23 cellular contexts compared by ENCODE assay signal in the genomic region with DNA sequence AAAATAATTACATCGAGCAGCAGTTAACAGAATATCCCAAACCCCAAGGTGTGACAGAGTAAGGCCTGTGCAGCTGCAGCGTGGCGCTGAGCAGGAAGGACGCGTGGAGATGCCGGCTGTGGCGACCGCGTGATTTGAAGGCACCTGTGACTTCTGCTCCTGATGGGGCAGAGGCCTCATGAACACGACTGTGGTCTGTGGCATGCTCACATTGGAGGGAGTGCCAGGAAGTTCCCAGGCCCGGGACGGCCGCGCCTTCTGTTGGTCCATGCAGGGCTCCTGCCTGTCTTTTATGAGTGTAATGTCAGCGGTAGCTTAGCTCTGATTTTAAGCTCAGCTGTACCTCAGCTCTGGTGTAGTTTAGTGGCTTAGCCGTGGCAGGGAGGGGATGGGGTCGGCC. TPM values are rescaled to one million over a fixed set of nuclear protein-coding genes. Genes with fewer than 3 reads are reported as not detected.
DNase-seq lines count a peak whose midpoint lies in the region; ATAC-seq, FAIRE-seq and TF ChIP-seq lines count a peak whose summit lies in the region.
"Had no signal": no experiment of that assay in that cellular context is flagged by ENCODE, and none has a peak within 500 bp of the region (broad histone marks: within the 10 kb centered on the region; RNA-seq: fewer than 3 reads in every experiment).

No MANE protein-coding gene starts in this region.

- H4K8ac ChIP-seq in H1 (ENCODE audit: extremely low read depth, insufficient read depth, low read length) = no peak overlapping the region

- H2BK15ac ChIP-seq in H1 (ENCODE audit: low read length) = no peak overlapping the region

- no peaks in the 10 kb centered on the region for H3K79me2 ChIP-seq in PC-3 (ENCODE audit: low read length)
- no peaks in the 10 kb centered on the region for H3K79me2 ChIP-seq in H1 (ENCODE audit: control insufficient read depth in 1 of 2, insufficient read depth in 2 of 2, low read length in 2 of 2)

- TF ChIP-seq CTCF in PC-3 (conservative IDR thresholded peaks at IDR 0.05; ENCODE audit: low read depth, low read length) = no peak
- no peak for TF ChIP-seq CTCF in H1 (IDR thresholded peaks at IDR 0.05; ENCODE audit: control extremely low read depth in 1 of 3, insufficient read depth in 1 of 3, low read depth in 1 of 3, low read length in 3 of 3)
- no peak for TF ChIP-seq CTCF in neural crest cell (conservative IDR thresholded peaks at IDR 0.05)
- no peak for TF ChIP-seq CTCF in right atrium auricular region (IDR thresholded peaks at IDR 0.05)

- H3K27me3 Mint-ChIP-seq in neural crest cell (ENCODE audit: low read depth) = no peaks in the 10 kb centered on the region
- H3K27me3 Mint-ChIP-seq: CD4-positive, alpha-beta T cell had no signal

- CTCF ChIA-PET in PC-3 (lab: Charles Lee) (no interaction called here), H1 (lab: Charles Lee; ENCODE audit: partially characterized antibody) (interaction anchor here (0.8 to 5.9 kb wide), 13 partner anchors 9 to 571 kb away, joined by 3 to 39 read pairs (median 6); no protein-coding TSS in a partner anchor)

- no peak overlapping the region for H3K23ac ChIP-seq in H1 (ENCODE audit: insufficient read length)

- H4K91ac ChIP-seq in H1 (replicated peaks; ENCODE audit: insufficient read length, low read length) = no peak overlapping the region

- H3K56ac ChIP-seq in H1 (replicated peaks; ENCODE audit: insufficient read length, low read depth, low read length) = no peak overlapping the region

- no peak overlapping the region for H2BK20ac ChIP-seq in H1 (ENCODE audit: low read length)

- H3K9me3 Mint-ChIP-seq in neural crest cell = no peaks in the 10 kb centered on the region
- H3K9me3 Mint-ChIP-seq: CD4-positive, alpha-beta T cell had no signal

- no peak overlapping the region for H3K4ac ChIP-seq in H1 (replicated peaks; ENCODE audit: insufficient read length, low read depth, low read length)

- FAIRE-seq in H1 (lab: Jason Lieb, UNC) = no peak
- FAIRE-seq: GM12891 had no signal

- no peak overlapping the region; the same call in 1 of the 2 replicates for H3K18ac ChIP-seq in H1 (ENCODE audit: extremely low read depth, low read length)

- no peak overlapping the region for H3K4me3 ChIP-seq in Jurkat, Clone E6-1 (ENCODE audit: low read length)
- no peak overlapping the region for H3K4me3 ChIP-seq in PC-3 (ENCODE audit: low read length)
- H3K4me3 ChIP-seq in H1 (ENCODE audit: extremely low read depth in 1 of 4, insufficient read depth in 2 of 4, low read depth in 3 of 4, low read length in 4 of 4) = no peak overlapping the region
- H3K4me3 ChIP-seq in right atrium auricular region = no peak overlapping the region
- H3K4me3 ChIP-seq: GM23248, HAP-1, SJSA1 had no signal

- H4K20me1 ChIP-seq in PC-3 (ENCODE audit: low read length) (no peaks in the 10 kb centered on the region), H1 (replicated peaks in 1 of 2; ENCODE audit: control insufficient read depth in 1 of 2, insufficient read depth in 2 of 2, low read length in 2 of 2) (peaks cover 0 to 2% of the 10 kb centered on the region in 2 experiments)

- H3K4me3 Mint-ChIP-seq in neural crest cell = no peak overlapping the region
- H3K4me3 Mint-ChIP-seq: CD4-positive, alpha-beta T cell had no signal

- BruUV-seq in PC-3 (replicated peaks; lab: Mats Ljungman, UMichigan) = no TSS peak

- H3K79me1 ChIP-seq in H1 (ENCODE audit: low read depth, low read length) = no peaks in the 10 kb centered on the region

- 83% methylated on average over 17 of the region's 17 CpGs; no CpG with 5 or more reads in 1 of the 2 experiments for WGBS in H1 (ENCODE audit: extremely low coverage in 1 of 2, insufficient coverage in 1 of 2, insufficient read length in 1 of 2, insufficient replicate concordance in 2 of 2, low coverage in 1 of 2, low lambda C conversion rate in 2 of 2, missing lambda C conversion rate in 1 of 2), 2 experiments

- POLR2A ChIA-PET in PC-3 (lab: Charles Lee; ENCODE audit: unreplicated experiment) (interaction anchor here (0.6 kb wide), 1 partner anchor 198 kb away, joined by 3 read pairs; no protein-coding TSS in a partner anchor), H1 (lab: Charles Lee; ENCODE audit: partially characterized antibody) (interaction anchor here (0.9 to 1.2 kb wide), 4 partner anchors 10 to 540 kb away, joined by 3 to 5 read pairs (median 4); no protein-coding TSS in a partner anchor)

- no peak overlapping the region for H3K9ac ChIP-seq in PC-3 (ENCODE audit: low read length)
- H3K9ac ChIP-seq in H1 (replicated peaks in 1 of 4; ENCODE audit: extremely low read depth in 1 of 4, low read depth in 3 of 4, low read length in 3 of 4) = no peak overlapping the region
- H3K9ac ChIP-seq: GM23248, KMS-11 had no signal

- no peaks in the 10 kb centered on the region for H3K9me2 ChIP-seq in PC-3 (replicated peaks; ENCODE audit: low read length)

- no peak for TF ChIP-seq EP300 in H1 (IDR thresholded peaks at IDR 0.05; ENCODE audit: borderline replicate concordance in 1 of 2, low read depth in 2 of 2, low read length in 2 of 2)

- intact Hi-C loops in PC-3 (cut with micrococcal nuclease) = no loop called here

- H3K27me3 ChIP-seq in PC-3 (ENCODE audit: low read length) (no peaks in the 10 kb centered on the region), H1 (replicated peaks in 1 of 4; ENCODE audit: control insufficient read depth in 3 of 4, extremely low read depth in 1 of 4, insufficient read depth in 3 of 4, low read length in 3 of 4) (no peaks in the 10 kb centered on the region), right atrium auricular region (no peaks in the 10 kb centered on the region)
- H3K27me3 ChIP-seq: SJSA1 had no signal

- no peaks in the 10 kb centered on the region for H3K9me3 ChIP-seq in PC-3 (ENCODE audit: low read length)
- no peaks in the 10 kb centered on the region for H3K9me3 ChIP-seq in H1 (ENCODE audit: insufficient read depth in 2 of 2, low read depth in 1 of 2, low read length in 1 of 2)
- no peaks in the 10 kb centered on the region for H3K9me3 ChIP-seq in right atrium auricular region
- H3K9me3 ChIP-seq: HAP-1, SJSA1 had no signal

- no peaks in the 10 kb centered on the region for H3K4me1 Mint-ChIP-seq in neural crest cell

- H3K36me3 ChIP-seq in PC-3 (ENCODE audit: low read depth, low read length) (no peaks in the 10 kb centered on the region), H1 (ENCODE audit: control insufficient read depth in 2 of 4, insufficient read depth in 4 of 4, low read length in 3 of 4) (no peaks in the 10 kb centered on the region), right atrium auricular region (no peaks in the 10 kb centered on the region)
- H3K36me3 ChIP-seq: HAP-1, SJSA1 had no signal

- H3K27ac ChIP-seq in PC-3 (ENCODE audit: low read length) = no peak overlapping the region
- H3K27ac ChIP-seq in H1 (ENCODE audit: low read depth, low read length) = no peak overlapping the region
- H3K27ac ChIP-seq in right atrium auricular region = no peak overlapping the region
- H3K27ac ChIP-seq: GM23248, HL-60, KMS-11, SJSA1 had no signal

- H3K4me1 ChIP-seq in PC-3 (ENCODE audit: insufficient read depth, low read length) (peaks cover 17% of the 10 kb centered on the region), H1 (replicated peaks in 1 of 4; ENCODE audit: control insufficient read depth in 3 of 4, insufficient read depth in 4 of 4, low read length in 3 of 4) (peaks cover 0 to 14% (median 5%) of the 10 kb centered on the region in 4 experiments; a peak in 5 of 7 replicates), right atrium auricular region (peaks cover 0 to 7% of the 10 kb centered on the region in 2 donors)
- H3K4me1 ChIP-seq: HAP-1 had no signal

- no peak overlapping the region for H2AK5ac ChIP-seq in H1 (ENCODE audit: low read depth, low read length)

- peak; percentile 65 for DNase-seq in Jurkat, Clone E6-1 (ENCODE audit: low read depth, low spot score)
- DNase-seq in PC-3 = peak; percentile 41
- DNase-seq in H1 (ENCODE audit: low read depth in 1 of 2, low spot score in 2 of 2) = no peak
- DNase-seq in neural crest cell (ENCODE audit: low read depth, low spot score) = no peak
- DNase-seq in foreskin melanocyte = no peak
- DNase-seq in HT-29 (ENCODE audit: low spot score) = no peak
- DNase-seq in activated naive CD4-positive, alpha-beta T cell (lab: John Stamatoyannopoulos, UW) = no peak
- DNase-seq in right atrium auricular region (ENCODE audit: low spot score) = no peak
- DNase-seq: CD4-positive, alpha-beta T cell; COR-L47; GM23248; NCI-H1417 treated with DMSO at 0.1 percent for 48 hours; NCI-H187 treated with DMSO at 0.1 percent for 48 hours; NCI-H2107; NCI-H69 had no signal

- no peak overlapping the region for H3K14ac ChIP-seq in H1 (ENCODE audit: insufficient read length)

- H2BK5ac ChIP-seq in H1 (ENCODE audit: low read depth, low read length) = no peak overlapping the region

- no peaks in the 10 kb centered on the region for H3F3A ChIP-seq in PC-3 (ENCODE audit: low read length, unreplicated experiment)

- no peak overlapping the region for H2AFZ ChIP-seq in PC-3 (ENCODE audit: low read length)
- H2AFZ ChIP-seq in H1 (ENCODE audit: low read length) = no peak overlapping the region
- H2AFZ ChIP-seq: GM23248 had no signal

- no peaks in the 10 kb centered on the region for H3K23me2 ChIP-seq in H1 (ENCODE audit: low read depth, low read length)

- ATAC-seq in PC-3 = peak; percentile 57

- H4K5ac ChIP-seq in H1 (ENCODE audit: insufficient read length, low read depth, low read length) = no peak overlapping the region

- peak overlapping the region; percentile 84 for H3K27ac Mint-ChIP-seq in neural crest cell (ENCODE audit: unreplicated experiment)
- H3K27ac Mint-ChIP-seq: CD4-positive, alpha-beta T cell had no signal

- H2BK12ac ChIP-seq in H1 (ENCODE audit: low read depth, low read length) = peak overlapping the region; percentile 75; the same call in 1 of the 2 replicates

- H3K4me2 ChIP-seq in PC-3 (ENCODE audit: low read length) (no peak overlapping the region), H1 (ENCODE audit: insufficient read depth in 1 of 2, low read depth in 2 of 2, low read length in 2 of 2) (no peak overlapping the region)
- H3K4me2 ChIP-seq: KMS-11 had no signal

- H3K36me3 Mint-ChIP-seq in neural crest cell (ENCODE audit: low read depth) = no peaks in the 10 kb centered on the region

- TF ChIP-seq RAD21 in H1 (IDR thresholded peaks at IDR 0.05 in 1 of 2, conservative IDR thresholded peaks at IDR 0.05 in 1 of 2; ENCODE audit: low read depth in 2 of 2, low read length in 2 of 2) = no peak

- no peak for TF ChIP-seq POLR2A in H1 (IDR thresholded peaks at IDR 0.05; ENCODE audit: control extremely low read depth in 1 of 2, low read depth in 2 of 2, low read length in 2 of 2)

- H2BK120ac ChIP-seq in H1 (replicated peaks; ENCODE audit: low read depth, low read length) = no peak overlapping the region

RNA-seq across cellular contexts. Expression of gene TPCN2, which starts 50.5 kb away (rescaled TPM):
- polyA plus RNA-seq in Jurkat, Clone E6-1 (2012; ENCODE audit: insufficient read depth, insufficient read length) = 20.0 TPM
- total RNA-seq in PC-3 (2014; rRNA removed) (13.0 and 14.5 TPM in 2 replicates), neural crest cell (14.2 and 14.4 TPM in 2 replicates), right atrium auricular region (1 to 10 TPM; 4.2 to 5.3 TPM)
- total RNA-seq in H1 (2021; fragmentation: NEBNext Ultra II Directional; extraction: Animal tissue kit (Norgen Biotek cat#: 25700)) = 16.3 and 18.6 TPM in 2 replicates
- polyA plus RNA-seq in H1 (2011; rRNA removed) = 9.7 and 16.8 TPM in 2 replicates
- polyA plus RNA-seq in H1 (2011; cell fraction: cytosol; rRNA removed) = 10.5 TPM
- 68.1 TPM for polyA plus RNA-seq in H1 (2011; cell fraction: nucleus; rRNA removed)
- 9.3 to 14.4 TPM (median 12.9 TPM) in 4 replicates for polyA plus RNA-seq in H1 (2012, experiment 1 of 2)
- 9.0 TPM for polyA plus RNA-seq in H1 (2012, experiment 2 of 2)
- polyA plus RNA-seq in H1 (2013, experiment 1 of 2) = 15.5 TPM
- polyA plus RNA-seq in H1 (2013, experiment 2 of 2) = 14.1 TPM
- polyA minus RNA-seq in H1 (2011; rRNA and poly(A)+ RNA removed) = 12.6 and 14.2 TPM in 2 replicates
- 8.7 TPM for polyA minus RNA-seq in H1 (2011; cell fraction: cytosol; rRNA and poly(A)+ RNA removed)
- polyA minus RNA-seq in H1 (2011; cell fraction: nucleus; rRNA and poly(A)+ RNA removed) = 23.8 TPM
- 21.9 and 25.1 TPM in 2 replicates for total RNA-seq in HT-29 (2014; rRNA removed; shearing (Covaris generic))

RNA-seq across cellular contexts. Expression of gene SMIM38, which starts 56.5 kb away (rescaled TPM):
- not detected for polyA plus RNA-seq in Jurkat, Clone E6-1 (2012; ENCODE audit: insufficient read depth, insufficient read length)
- total RNA-seq in PC-3 (2014; rRNA removed) = 0.04 and 0.17 TPM in 2 replicates
- total RNA-seq in H1 (2021; fragmentation: NEBNext Ultra II Directional; extraction: Animal tissue kit (Norgen Biotek cat#: 25700)) = 0.15 and 0.20 TPM in 2 replicates
- polyA plus RNA-seq in H1 (2011; rRNA removed) = 0.17 TPM in 2 replicates
- polyA plus RNA-seq in H1 (2011; cell fraction: cytosol; rRNA removed) = 0.13 TPM
- 1.6 TPM for polyA plus RNA-seq in H1 (2011; cell fraction: nucleus; rRNA removed)
- 0.26 to 0.81 TPM (median 0.35 TPM) in 4 replicates for polyA plus RNA-seq in H1 (2012, experiment 1 of 2)
- polyA plus RNA-seq in H1 (2012, experiment 2 of 2) = not detected
- 0.04 TPM for polyA plus RNA-seq in H1 (2013, experiment 1 of 2)
- polyA plus RNA-seq in H1 (2013, experiment 2 of 2) = 0.07 TPM
- polyA minus RNA-seq in H1 (2011; rRNA and poly(A)+ RNA removed) = 0.38 and 0.44 TPM in 2 replicates
- 0.51 TPM for polyA minus RNA-seq in H1 (2011; cell fraction: cytosol; rRNA and poly(A)+ RNA removed)
- 0.60 TPM for polyA minus RNA-seq in H1 (2011; cell fraction: nucleus; rRNA and poly(A)+ RNA removed)
- total RNA-seq in neural crest cell = 1.1 and 1.4 TPM in 2 replicates
- total RNA-seq in HT-29 (2014; rRNA removed; shearing (Covaris generic)) = not detected in 2 replicates
- total RNA-seq in right atrium auricular region = under 1 TPM in 1 of 2 donors, not detected in 1; 0.35 TPM
- total RNA-seq: G401, GM23248, HT1080, M059J had no signal
- polyA plus RNA-seq: GM23248 had no signal

Comparison
In these comparisons a context has a peak if more than half of its experiments do, and no peak if none do; other contexts are left out.
1. DNase-seq: peak in Jurkat, Clone E6-1 (single experiment) and PC-3 (single experiment); none in H1 (0 of 2), neural crest cell (single experiment), foreskin melanocyte (single experiment), HT-29 (single experiment), activated naive CD4-positive, alpha-beta T cell (0 of 4) and right atrium auricular region (single experiment).